Comparison of ENCODE assay signal across 21 cellular contexts in the genomic region with DNA sequence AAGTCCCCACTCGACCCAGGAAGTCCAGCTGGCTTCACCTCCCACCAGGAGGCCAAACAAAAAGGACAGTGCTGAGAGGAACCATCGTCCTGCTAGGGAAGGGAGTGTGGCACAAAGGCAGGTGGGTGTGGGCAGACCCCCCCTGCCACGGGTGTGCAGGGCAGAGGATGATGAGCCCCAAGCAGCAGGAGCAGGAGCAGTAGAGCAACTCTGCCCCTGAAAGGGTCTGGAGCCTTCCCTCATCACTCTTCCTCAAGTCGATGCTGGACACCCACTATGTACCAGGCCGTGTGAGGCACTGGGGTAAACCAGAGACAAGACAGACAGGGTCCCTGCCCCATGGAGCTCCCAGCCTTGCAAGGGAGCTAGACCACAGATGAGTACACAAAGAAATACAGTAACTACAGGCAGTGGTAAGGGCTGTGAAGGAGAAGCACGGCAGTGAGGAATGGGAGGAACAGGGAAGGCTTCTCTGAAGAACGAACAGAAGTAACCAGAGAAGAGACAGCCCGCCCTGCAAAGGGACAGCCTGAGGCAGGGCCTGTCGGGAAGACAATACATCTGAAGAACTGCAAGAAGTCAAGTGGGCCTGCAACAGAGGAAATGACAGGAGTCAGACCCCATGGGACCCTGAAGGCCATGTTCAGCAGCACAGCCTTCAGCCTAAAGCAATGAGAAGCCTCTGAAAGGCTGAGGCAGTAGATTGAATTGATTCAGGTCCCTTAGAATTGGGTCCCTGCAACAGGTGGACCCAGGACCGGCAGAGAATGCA.
"Had no signal": no experiment of that assay in that cellular context is flagged by ENCODE, and none has a peak within 500 bp of the region (broad histone marks: within the 10 kb centered on the region; RNA-seq: fewer than 3 reads in every experiment).

No MANE protein-coding gene starts in this region.

- H3K27me3 ChIP-seq: heart right ventricle, ovary, tibial artery had no signal

- H3K9me3 Mint-ChIP-seq: activated naive CD4-positive, alpha-beta T cell treated with anti-CD3 and anti-CD28 coated beads, Interleukin-2, amount 10 ng/mL, durations not matched to agents 7 days and 5 days; activated T-cell treated with anti-CD3 and anti-CD28 coated beads, Interleukin-2, amount 50 U/mL, for 24 hours; activated T-helper 17 cell treated with anti-CD3 and anti-CD28 coated beads, Interleukin-2, amount 50 U/mL, for 72 hours; natural killer cell treated with Interleukin-12 subunit alpha and Interleukin-12 subunit beta and Interleukin-15 and Interleukin-18, amount 100 ng/mL, for 72 hours; stimulated activated naive CD8-positive, alpha-beta T cell treated with anti-CD3 and anti-CD28 coated beads, Interleukin-15, Interleukin-2, amounts not matched to agents 100 ng/mL and 50 ng/mL, for 24 hours; T-cell; T-helper 2 cell treated with Interferon-gamma antibody and Interleukin-4, amounts not matched to agents 5 μg/mL and 100 μg/mL, for 36 hours had no signal

- H3K4me3 Mint-ChIP-seq: activated CD8-positive, alpha-beta T cell treated with anti-CD3 and anti-CD28 coated beads, Interleukin-2, amount 10 ng/mL, durations not matched to agents 7 days and 5 days; activated naive CD4-positive, alpha-beta T cell treated with anti-CD3 and anti-CD28 coated beads, Interleukin-2, amount 10 ng/mL, durations not matched to agents 7 days and 5 days; activated T-cell treated with anti-CD3 and anti-CD28 coated beads, Interleukin-2, amount 50 U/mL, for 24 hours; activated T-helper 17 cell treated with anti-CD3 and anti-CD28 coated beads, Interleukin-2, amount 50 U/mL, for 72 hours; natural killer cell treated with Interleukin-12 subunit alpha and Interleukin-12 subunit beta and Interleukin-15 and Interleukin-18, amount 100 ng/mL, for 72 hours; stimulated activated naive CD8-positive, alpha-beta T cell treated with anti-CD3 and anti-CD28 coated beads, Interleukin-15, Interleukin-2, amounts not matched to agents 100 ng/mL and 50 ng/mL, for 24 hours; T-cell; T-helper 2 cell treated with Interferon-gamma antibody and Interleukin-4, amounts not matched to agents 5 μg/mL and 100 μg/mL, for 36 hours had no signal

- ATAC-seq: activated CD8-positive, alpha-beta T cell treated with anti-CD3 and anti-CD28 coated beads, Interleukin-2, amount 10 ng/mL, durations not matched to agents 7 days and 5 days; activated T-helper 17 cell treated with anti-CD3 and anti-CD28 coated beads, Interleukin-2, amount 50 U/mL, for 72 hours; natural killer cell treated with Interleukin-12 subunit alpha and Interleukin-12 subunit beta and Interleukin-15 and Interleukin-18, amount 100 ng/mL, for 72 hours; T-cell had no signal

- H3K36me3 Mint-ChIP-seq: natural killer cell treated with Interleukin-12 subunit alpha and Interleukin-12 subunit beta and Interleukin-15 and Interleukin-18, amount 100 ng/mL, for 72 hours had no signal

- H3K9me3 ChIP-seq: heart right ventricle, ovary, prostate gland, tibial artery had no signal

- H3K27ac Mint-ChIP-seq: activated CD8-positive, alpha-beta T cell treated with anti-CD3 and anti-CD28 coated beads, Interleukin-2, amount 10 ng/mL, durations not matched to agents 7 days and 5 days; activated naive CD4-positive, alpha-beta T cell treated with anti-CD3 and anti-CD28 coated beads, Interleukin-2, amount 10 ng/mL, durations not matched to agents 7 days and 5 days; activated T-cell treated with anti-CD3 and anti-CD28 coated beads, Interleukin-2, amount 50 U/mL, for 24 hours; activated T-helper 17 cell treated with anti-CD3 and anti-CD28 coated beads, Interleukin-2, amount 50 U/mL, for 72 hours; natural killer cell treated with Interleukin-12 subunit alpha and Interleukin-12 subunit beta and Interleukin-15 and Interleukin-18, amount 100 ng/mL, for 72 hours; stimulated activated naive CD8-positive, alpha-beta T cell treated with anti-CD3 and anti-CD28 coated beads, Interleukin-15, Interleukin-2, amounts not matched to agents 100 ng/mL and 50 ng/mL, for 24 hours; T-cell; T-helper 2 cell treated with Interferon-gamma antibody and Interleukin-4, amounts not matched to agents 5 μg/mL and 100 μg/mL, for 36 hours had no signal

- H3K4me1 Mint-ChIP-seq: activated T-helper 17 cell treated with anti-CD3 and anti-CD28 coated beads, Interleukin-2, amount 50 U/mL, for 72 hours had no signal

- DNase-seq: activated CD4-positive, alpha-beta T cell treated with anti-CD3 and anti-CD28 coated beads for 1 hour; activated CD4-positive, alpha-beta T cell treated with anti-CD3 and anti-CD28 coated beads, Interleukin-2, amount 50 U/mL, for 1 hour; activated CD8-positive, alpha-beta T cell treated with anti-CD3 and anti-CD28 coated beads, Interleukin-2, amount 10 ng/mL, durations not matched to agents 7 days and 5 days; activated naive CD4-positive, alpha-beta T cell treated with anti-CD3 and anti-CD28 coated beads, Interleukin-2, amount 10 ng/mL, durations not matched to agents 7 days and 5 days; activated T-cell treated with anti-CD3 and anti-CD28 coated beads, Interleukin-2, amount 50 U/mL, for 24 hours; amygdala; cortex of kidney; mammary epithelial cell; ovary; stimulated activated CD4-positive, alpha-beta T cell treated with anti-CD3 and anti-CD28 coated beads, Interleukin-4, amount 100 ng/mL, for 24 hours; substantia nigra; T-cell; tibial artery had no signal

- H3K4me1 ChIP-seq: prostate gland had no signal

- H3K36me3 ChIP-seq: heart right ventricle, ovary, prostate gland had no signal

- H3K27me3 Mint-ChIP-seq: activated naive CD4-positive, alpha-beta T cell treated with anti-CD3 and anti-CD28 coated beads, Interleukin-2, amount 10 ng/mL, durations not matched to agents 7 days and 5 days; activated T-cell treated with anti-CD3 and anti-CD28 coated beads, Interleukin-2, amount 50 U/mL, for 24 hours; activated T-helper 17 cell treated with anti-CD3 and anti-CD28 coated beads, Interleukin-2, amount 50 U/mL, for 72 hours; natural killer cell treated with Interleukin-12 subunit alpha and Interleukin-12 subunit beta and Interleukin-15 and Interleukin-18, amount 100 ng/mL, for 72 hours; stimulated activated naive CD8-positive, alpha-beta T cell treated with anti-CD3 and anti-CD28 coated beads, Interleukin-15, Interleukin-2, amounts not matched to agents 100 ng/mL and 50 ng/mL, for 24 hours; T-cell had no signal

- H3K27ac ChIP-seq: epithelial cell of prostate, ovary, prostate gland, tibial artery, VCaP had no signal

- H3K4me3 ChIP-seq: heart right ventricle, ovary, prostate gland, tibial artery had no signal
